12 cellular contexts compared by ENCODE assay signal in the genomic region with DNA sequence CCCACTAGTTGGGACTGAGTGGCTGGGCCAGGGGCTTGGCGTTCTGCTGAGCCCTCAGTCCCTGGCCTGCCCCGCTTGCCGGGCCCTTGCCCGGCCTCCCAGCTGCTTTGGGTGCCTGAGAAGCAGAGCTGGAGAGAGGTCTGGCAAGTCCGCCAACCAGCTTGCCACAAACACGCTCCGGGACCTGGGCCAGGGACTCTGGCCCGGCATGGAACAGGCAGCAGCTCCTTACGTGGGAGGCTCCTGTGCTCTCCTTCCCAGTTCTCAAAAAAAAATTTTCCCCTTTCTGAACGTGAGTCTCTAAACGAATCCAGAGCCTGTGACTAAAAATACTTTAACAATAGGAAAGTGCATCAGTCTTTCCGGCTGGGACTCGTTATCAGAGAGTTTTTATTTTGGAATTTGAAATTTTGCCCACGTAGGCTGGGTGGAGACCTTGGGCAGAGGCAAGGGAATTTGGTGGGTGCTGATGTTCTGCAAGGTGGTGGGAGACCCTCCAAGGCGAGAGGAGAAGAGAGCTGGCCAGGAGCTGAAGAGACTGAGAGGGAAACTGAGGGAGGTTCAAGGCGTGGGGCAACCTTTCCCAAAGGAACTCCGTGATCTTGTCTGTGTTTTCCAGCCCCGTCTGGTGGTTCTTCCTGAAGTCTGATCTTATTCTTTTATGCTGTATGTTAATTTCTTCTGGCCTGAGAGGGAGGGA. TPM values are rescaled to one million over a fixed set of nuclear protein-coding genes. Genes with fewer than 3 reads are reported as not detected.
DNase-seq lines count a peak whose midpoint lies in the region; ATAC-seq and TF ChIP-seq lines count a peak whose summit lies in the region.
"Had no signal": no experiment of that assay in that cellular context is flagged by ENCODE, and none has a peak within 500 bp of the region (broad histone marks: within the 10 kb centered on the region; RNA-seq: fewer than 3 reads in every experiment).

No MANE protein-coding gene starts in this region.

- no peaks in the 10 kb centered on the region for H3K27me3 ChIP-seq in AG04450 (ENCODE audit: control insufficient read depth, insufficient read depth, low read length)
- H3K27me3 ChIP-seq in heart left ventricle, result no peaks in the 10 kb centered on the region
- H3K27me3 ChIP-seq in BE2C, result no peaks in the 10 kb centered on the region
- H3K27me3 ChIP-seq in brain microvascular endothelial cell (replicated peaks), result no peaks in the 10 kb centered on the region

- H3K27ac ChIP-seq in AG04450 (ENCODE audit: low read depth, low read length), result peak overlapping the region; percentile 21
- H3K27ac ChIP-seq in heart left ventricle, result peak overlapping the region; percentile 93 to 99 (median 97)
- H3K27ac ChIP-seq in brain microvascular endothelial cell, result no peak overlapping the region

- peaks cover 51% of the 10 kb centered on the region for H3K4me1 Mint-ChIP-seq in activated naive CD4-positive, alpha-beta T cell treated with anti-CD3 and anti-CD28 coated beads for 36 hours (ENCODE audit: low read depth)

- H3K4me3 ChIP-seq in AG04450 (ENCODE audit: low read depth, low read length), result no peak overlapping the region
- H3K4me3 ChIP-seq in heart left ventricle, result peak overlapping the region; percentile 31 to 67 (median 51)
- H3K4me3 ChIP-seq in BE2C (ENCODE audit: low read depth, low read length), result no peak overlapping the region
- H3K4me3 ChIP-seq in brain microvascular endothelial cell (ENCODE audit: low read depth, low read length), result no peak overlapping the region

- no peak overlapping the region for H3K27ac Mint-ChIP-seq in activated naive CD4-positive, alpha-beta T cell treated with anti-CD3 and anti-CD28 coated beads for 36 hours
- H3K27ac Mint-ChIP-seq: B cell had no signal

- ATAC-seq in heart left ventricle, result peak; percentile 54 to 72 (median 58)

- TF ChIP-seq CTCF in AG04450 (IDR thresholded peaks at IDR 0.05; ENCODE audit: low read depth, low read length) (no peak), heart left ventricle (IDR thresholded peaks at IDR 0.05) (no peak), BE2C (IDR thresholded peaks at IDR 0.05; ENCODE audit: low read depth, low read length) (no peak), brain microvascular endothelial cell (IDR thresholded peaks at IDR 0.05; ENCODE audit: low read depth, low read length, missing control alignments) (no peak)

- H3K36me3 Mint-ChIP-seq in activated naive CD4-positive, alpha-beta T cell treated with anti-CD3 and anti-CD28 coated beads for 36 hours (ENCODE audit: low read depth), result peaks cover 2% of the 10 kb centered on the region

- H3K4me3 Mint-ChIP-seq in activated naive CD4-positive, alpha-beta T cell treated with anti-CD3 and anti-CD28 coated beads for 36 hours, result no peak overlapping the region
- H3K4me3 Mint-ChIP-seq: B cell; dendritic cell treated with granulocyte-macrophage colony-stimulating factor and Interleukin-4, amounts not matched to agents 40 ng/mL and 50 ng/mL, for 4 days had no signal

- POLR2A ChIA-PET in AG04450 (lab: Yijun Ruan, JAX), result no interaction called here

- intact Hi-C loops in heart left ventricle (cut with DNase I), result loop anchor here in 1 of 10 donors (2.0 kb wide), 1 partner anchor 18 kb away; no protein-coding TSS in a partner anchor
- intact Hi-C loops in activated naive CD4-positive, alpha-beta T cell treated with anti-CD3 and anti-CD28 coated beads for 36 hours (cut with micrococcal nuclease), result no loop called here

- no peaks in the 10 kb centered on the region for H3K27me3 Mint-ChIP-seq in activated naive CD4-positive, alpha-beta T cell treated with anti-CD3 and anti-CD28 coated beads for 36 hours (ENCODE audit: low read depth)
- H3K27me3 Mint-ChIP-seq: B cell had no signal

- no peaks in the 10 kb centered on the region for H3K9me3 Mint-ChIP-seq in activated naive CD4-positive, alpha-beta T cell treated with anti-CD3 and anti-CD28 coated beads for 36 hours
- H3K9me3 Mint-ChIP-seq: dendritic cell treated with granulocyte-macrophage colony-stimulating factor and Interleukin-4, amounts not matched to agents 40 ng/mL and 50 ng/mL, for 4 days had no signal

- H3K36me3 ChIP-seq in heart left ventricle (peaks cover 0 to 6% (median 0%) of the 10 kb centered on the region in 9 donors), BE2C (peaks cover 9% of the 10 kb centered on the region), brain microvascular endothelial cell (replicated peaks) (no peaks in the 10 kb centered on the region)

- DNase-seq in AG04450 (ENCODE audit: low read depth, low spot score) (no peak), anterior cingulate cortex (lab: John Stamatoyannopoulos, UW) (peak in 49 of 58 donors; percentile 25 to 87 (median 63)), heart left ventricle (peak; percentile 90 to 94 (median 92)), pons (ENCODE audit: low spot score) (peak; percentile 70), BE2C (no peak), brain microvascular endothelial cell (no peak), GDM1 (lab: John Stamatoyannopoulos, UW) (no peak)
- DNase-seq in activated naive CD4-positive, alpha-beta T cell treated with anti-CD3 and anti-CD28 coated beads for 36 hours, result no peak
- DNase-seq: activated CD4-positive, CD25-positive, alpha-beta regulatory T cell treated with anti-CD3 and anti-CD28 coated beads, Interleukin-2, amount 50 U/mL, for 72 hours; NCI-H82 had no signal

- CTCF ChIA-PET in AG04450 (lab: Charles Lee), result interaction anchor here (0.8 to 3.4 kb wide), 2 partner anchors 19 to 40 kb away, joined by 3 to 24 read pairs; no protein-coding TSS in a partner anchor
- CTCF ChIA-PET in activated naive CD4-positive, alpha-beta T cell treated with anti-CD3 and anti-CD28 coated beads for 36 hours (lab: Charles Lee), result interaction anchor here (12.3 kb wide), 1 partner anchor 18 kb away, joined by 94 read pairs; no protein-coding TSS in a partner anchor

- WGBS in heart left ventricle, 4 donors, result 6 to 22% (median 21%) methylated on average over 16 to 18 of the region's 18 CpGs

- H3K4me1 ChIP-seq in heart left ventricle (peaks cover 22 to 98% (median 74%) of the 10 kb centered on the region in 12 donors), BE2C (peaks cover 7% of the 10 kb centered on the region; the same call in 1 of the 2 replicates)

- in situ Hi-C loops in brain microvascular endothelial cell (cut with HindIII; ENCODE audit: low pct_ligation_motif_present, low sequenced_read_pairs), result no loop called here

- peak; percentile 9 to 70 for TF ChIP-seq POLR2A in heart left ventricle (IDR thresholded peaks at IDR 0.05)

- H3K9me3 ChIP-seq in AG04450 (ENCODE audit: control insufficient read depth, insufficient read depth, low read length) (no peaks in the 10 kb centered on the region), heart left ventricle (no peaks in the 10 kb centered on the region), BE2C (no peaks in the 10 kb centered on the region)

RNA-seq across cellular contexts. Expression of a gene that starts 6.8 kb away (rescaled TPM):
- polyA plus RNA-seq in AG04450 (2011; rRNA removed) (4.4 and 6.9 TPM in 2 replicates), heart left ventricle (10 to 100 TPM; 59.5 to 66.3 TPM)
- polyA minus RNA-seq in AG04450 (2011; rRNA and poly(A)+ RNA removed), result 16.4 and 18.6 TPM in 2 replicates
- 100 to 1,000 TPM in 2 of 9 donors, 10 to 100 TPM in 7; 22.0 to 140 (median 42.0) TPM for total RNA-seq in heart left ventricle
- 10 to 100 TPM; 64.2 to 64.8 TPM for total RNA-seq in activated naive CD4-positive, alpha-beta T cell treated with anti-CD3 and anti-CD28 coated beads for 36 hours
- 69.7 TPM for polyA plus RNA-seq in BE2C (2012; ENCODE audit: insufficient read depth, insufficient read length, low read depth)

RNA-seq across cellular contexts. Expression of a gene that starts 25.3 kb away (rescaled TPM):
- polyA plus RNA-seq in AG04450 (2011; rRNA removed), result 97.3 and 112 TPM in 2 replicates
- 66.0 and 79.1 TPM in 2 replicates for polyA minus RNA-seq in AG04450 (2011; rRNA and poly(A)+ RNA removed)
- total RNA-seq in heart left ventricle, result 10 to 100 TPM; 18.9 to 46.7 (median 24.1) TPM
- 100 to 1,000 TPM in 1 of 2 donors, 10 to 100 TPM in 1; 22.1 to 108 TPM for polyA plus RNA-seq in heart left ventricle
- total RNA-seq in activated naive CD4-positive, alpha-beta T cell treated with anti-CD3 and anti-CD28 coated beads for 36 hours, result 10 to 100 TPM; 21.8 to 22.0 TPM
- polyA plus RNA-seq in BE2C (2012; ENCODE audit: insufficient read depth, insufficient read length, low read depth), result 337 TPM

RNA-seq across cellular contexts. Expression of a gene that starts 35.1 kb away (rescaled TPM):
- polyA plus RNA-seq in AG04450 (2011; rRNA removed) (not detected in 2 replicates), heart left ventricle (under 1 TPM; 0.08 to 0.65 TPM)
- not detected in 2 replicates for polyA minus RNA-seq in AG04450 (2011; rRNA and poly(A)+ RNA removed)
- under 1 TPM in 3 of 9 donors, not detected in 6; 0.29 to 0.52 (median 0.32) TPM for total RNA-seq in heart left ventricle
- not detected for total RNA-seq in activated naive CD4-positive, alpha-beta T cell treated with anti-CD3 and anti-CD28 coated beads for 36 hours
- polyA plus RNA-seq in BE2C (2012; ENCODE audit: insufficient read depth, insufficient read length, low read depth), result not detected
- total RNA-seq: B cell had no signal

RNA-seq across cellular contexts. Expression of a gene that starts 37.7 kb away (rescaled TPM):
- 7.2 and 7.4 TPM in 2 replicates for polyA plus RNA-seq in AG04450 (2011; rRNA removed)
- 8.3 and 10.2 TPM in 2 replicates for polyA minus RNA-seq in AG04450 (2011; rRNA and poly(A)+ RNA removed)
- total RNA-seq in heart left ventricle, result 10 to 100 TPM; 12.9 to 38.0 (median 17.6) TPM
- polyA plus RNA-seq in heart left ventricle, result 10 to 100 TPM; 17.8 to 26.5 TPM
- total RNA-seq in activated naive CD4-positive, alpha-beta T cell treated with anti-CD3 and anti-CD28 coated beads for 36 hours, result 10 to 100 TPM; 14.7 to 14.8 TPM
- polyA plus RNA-seq in BE2C (2012; ENCODE audit: insufficient read depth, insufficient read length, low read depth), result 37.0 TPM

Comparison
In these comparisons a context has a peak if more than half of its experiments do, and no peak if none do; other contexts are left out.
1. DNase-seq: peak in anterior cingulate cortex (49 of 58), heart left ventricle (5 of 5) and pons (single experiment); none in AG04450 (single experiment), activated naive CD4-positive, alpha-beta T cell treated with anti-CD3 and anti-CD28 coated beads for 36 hours (single experiment), BE2C (single experiment), brain microvascular endothelial cell (single experiment) and GDM1 (single experiment).
2. H3K4me3 ChIP-seq: peak in heart left ventricle (12 of 12); none in AG04450 (single experiment), BE2C (single experiment) and brain microvascular endothelial cell (single experiment).